1 cellular context compared by ENCODE assay signal in genomic region chr10:75868601-75869000, GRCh38.
TF ChIP-seq lines count a peak whose summit lies in the region.

No MANE protein-coding gene starts in this region.

TF ChIP-seq in H1, 55 proteins besides CTCF, POLR2A, EP300 and RAD21 (continued from another document):
- TF ChIP-seq SP4 (IDR thresholded peaks at IDR 0.05; ENCODE audit: low read length) (no peak), ZNF274 (IDR thresholded peaks at IDR 0.05; ENCODE audit: borderline replicate concordance, extremely low read depth, low read length) (no peak), MAX (IDR thresholded peaks at IDR 0.05) (no peak), JUN (IDR thresholded peaks at IDR 0.05; ENCODE audit: low read depth, low read length) (no peak), TEAD4 (IDR thresholded peaks at IDR 0.05; ENCODE audit: low read depth, low read length) (no peak), MAFK (IDR thresholded peaks at IDR 0.05; ENCODE audit: low read depth, low read length) (no peak), RXRA (IDR thresholded peaks at IDR 0.05; ENCODE audit: insufficient read depth, low read depth, low read length) (no peak), TBP (IDR thresholded peaks at IDR 0.05; ENCODE audit: low read depth, low read length) (no peak), KDM1A (IDR thresholded peaks at IDR 0.05; ENCODE audit: borderline replicate concordance, low read length) (no peak), SIX5 (IDR thresholded peaks at IDR 0.05; ENCODE audit: low read depth, low read length) (no peak), RFX5 (IDR thresholded peaks at IDR 0.05; ENCODE audit: borderline replicate concordance, low read depth, low read length) (no peak)
- TF ChIP-seq, protein P1, sequence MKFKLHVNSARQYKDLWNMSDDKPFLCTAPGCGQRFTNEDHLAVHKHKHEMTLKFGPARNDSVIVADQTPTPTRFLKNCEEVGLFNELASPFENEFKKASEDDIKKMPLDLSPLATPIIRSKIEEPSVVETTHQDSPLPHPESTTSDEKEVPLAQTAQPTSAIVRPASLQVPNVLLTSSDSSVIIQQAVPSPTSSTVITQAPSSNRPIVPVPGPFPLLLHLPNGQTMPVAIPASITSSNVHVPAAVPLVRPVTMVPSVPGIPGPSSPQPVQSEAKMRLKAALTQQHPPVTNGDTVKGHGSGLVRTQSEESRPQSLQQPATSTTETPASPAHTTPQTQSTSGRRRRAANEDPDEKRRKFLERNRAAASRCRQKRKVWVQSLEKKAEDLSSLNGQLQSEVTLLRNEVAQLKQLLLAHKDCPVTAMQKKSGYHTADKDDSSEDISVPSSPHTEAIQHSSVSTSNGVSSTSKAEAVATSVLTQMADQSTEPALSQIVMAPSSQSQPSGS (IDR thresholded peaks at IDR 0.05; ENCODE audit: low read length): no peak
